ENCODE assay signal across 9 cellular contexts in genomic region chr4:33160126-33160525, GRCh38.
A peak's percentile ranks its signal among the peaks of the same experiment; 100 is the strongest.
DNase-seq lines count a peak whose midpoint lies in the region; ATAC-seq and TF ChIP-seq lines count a peak whose summit lies in the region.
"Had no signal": no experiment of that assay in that cellular context is flagged by ENCODE, and none has a peak within 500 bp of the region (broad histone marks: within the 10 kb centered on the region; RNA-seq: fewer than 3 reads in every experiment).

No MANE protein-coding gene starts in this region.

- H3K36me3 ChIP-seq in mucosa of descending colon (ENCODE audit: low read depth) = no peaks in the 10 kb centered on the region

- peak; percentile 31 for DNase-seq in SIG-M5 treated with dmso at 0.1 percent for 504 hours (lab: John Stamatoyannopoulos, UW; ENCODE audit: unreplicated experiment)
- DNase-seq in SIG-M5 (lab: John Stamatoyannopoulos, UW) = no peak
- DNase-seq in LNCaP clone FGC (ENCODE audit: low read depth) = no peak
- no peak for DNase-seq in chondrocyte (ENCODE audit: low spot score)
- peak; percentile 9 for DNase-seq in stromal cell of bone marrow (ENCODE audit: low read depth)
- no peak for DNase-seq in cerebellar nuclear complex (lab: John Stamatoyannopoulos, UW)
- DNase-seq in mucosa of descending colon = no peak
- no peak for DNase-seq in DMS79 treated with DMSO at 0.1 percent for 48 hours (lab: John Stamatoyannopoulos, UW)
- DNase-seq: left cardiac atrium had no signal

- no peaks in the 10 kb centered on the region for H3K27me3 Mint-ChIP-seq in chondrocyte (ENCODE audit: low read depth)

- peaks cover 17% of the 10 kb centered on the region for H3K9me3 Mint-ChIP-seq in chondrocyte (ENCODE audit: low read depth)

- ATAC-seq in mucosa of descending colon = no peak

- no peak overlapping the region for H3K27ac Mint-ChIP-seq in chondrocyte (ENCODE audit: unreplicated experiment)

- no peak overlapping the region for H3K4me3 Mint-ChIP-seq in chondrocyte (ENCODE audit: unreplicated experiment)

- H3K4me3 ChIP-seq in LNCaP clone FGC (ENCODE audit: low read depth, low read length) (no peak overlapping the region), mucosa of descending colon (no peak overlapping the region)

- intact Hi-C loops in mucosa of descending colon (cut with DNase I, micrococcal nuclease) = no loop called here

- no peaks in the 10 kb centered on the region for H3K4me1 ChIP-seq in mucosa of descending colon (ENCODE audit: low read depth)

- H3K4me1 Mint-ChIP-seq in chondrocyte (ENCODE audit: low read depth) = peaks cover 24% of the 10 kb centered on the region

- peaks cover 3% of the 10 kb centered on the region for H3K36me3 Mint-ChIP-seq in chondrocyte (ENCODE audit: low read depth)

- H3K9me3 ChIP-seq in mucosa of descending colon = peaks cover 4% of the 10 kb centered on the region

- TF ChIP-seq CTCF in LNCaP clone FGC (IDR thresholded peaks at IDR 0.05; ENCODE audit: control insufficient read depth, extremely low read depth, insufficient read depth) (peak; percentile 15; the same call in 1 of the 2 replicates), chondrocyte (IDR thresholded peaks at IDR 0.05) (peak; percentile 82), mucosa of descending colon (IDR thresholded peaks at IDR 0.05) (no peak)

Comparison
In these comparisons a context has a peak if more than half of its experiments do, and no peak if none do; other contexts are left out.
1. DNase-seq: peak in SIG-M5 treated with dmso at 0.1 percent for 504 hours (single experiment) and stromal cell of bone marrow (single experiment); none in SIG-M5 (single experiment), LNCaP clone FGC (single experiment), chondrocyte (single experiment), cerebellar nuclear complex (0 of 2), mucosa of descending colon (0 of 3) and DMS79 treated with DMSO at 0.1 percent for 48 hours (single experiment).